In genomic region chr4:39319678-39320077, GRCh38 we compare ENCODE assay signal across 12 cellular contexts. TPM values are rescaled to one million over a fixed set of nuclear protein-coding genes. Genes with fewer than 3 reads are reported as not detected.
DNase-seq lines count a peak whose midpoint lies in the region; ATAC-seq, FAIRE-seq and TF ChIP-seq lines count a peak whose summit lies in the region.
"Had no signal": no experiment of that assay in that cellular context is flagged by ENCODE, and none has a peak within 500 bp of the region (broad histone marks: within the 10 kb centered on the region; RNA-seq: fewer than 3 reads in every experiment).

No MANE protein-coding gene starts in this region.

- no peak for ATAC-seq in K562
- ATAC-seq in HepG2, result no peak
- ATAC-seq in GM19351 (IDR thresholded peaks at IDR 0.05; ENCODE audit: unreplicated experiment), result no peak
- ATAC-seq in naive thymus-derived CD8-positive, alpha-beta T cell, result no peak
- ATAC-seq in HG03520 (IDR thresholded peaks at IDR 0.05; ENCODE audit: unreplicated experiment), result no peak

- H3K79me2 ChIP-seq in K562 (ENCODE audit: control insufficient read depth, insufficient read depth, low read length) (no peaks in the 10 kb centered on the region), HepG2 (ENCODE audit: insufficient read depth, low read length) (peaks cover 5% of the 10 kb centered on the region)

- H3K4me1 ChIP-seq in Caco-2 (peaks cover 37% of the 10 kb centered on the region), K562 (replicated peaks in 1 of 2; ENCODE audit: control insufficient read depth in 2 of 2, insufficient read depth in 2 of 2, low read length in 2 of 2) (no peaks in the 10 kb centered on the region), HepG2 (ENCODE audit: insufficient read depth, low read length) (peaks cover 33% of the 10 kb centered on the region)

- H3K27ac ChIP-seq in K562 (ENCODE audit: extremely low read depth, low read depth, low read length), result 0 out of 3 replicates have a peak overlapping the region, but pooled peaks have one; percentile 20
- H3K27ac ChIP-seq in HepG2 (ENCODE audit: extremely low read length, insufficient read depth, low read length), result no peak overlapping the region
- H3K27ac ChIP-seq: neutrophil had no signal

- no peaks in the 10 kb centered on the region for H4K20me1 ChIP-seq in K562 (replicated peaks; ENCODE audit: control insufficient read depth, insufficient read depth, low read length)
- H4K20me1 ChIP-seq in HepG2 (ENCODE audit: insufficient read depth, low read length), result no peaks in the 10 kb centered on the region

- no peak for DNase-seq in Caco-2
- peak; percentile 17 for DNase-seq in LoVo (ENCODE audit: low spot score)
- peak in 1 of 4 experiments; percentile 29 for DNase-seq in K562 (ENCODE audit: extremely low read depth in 1 of 4, low spot score in 3 of 4)
- DNase-seq in HepG2 (ENCODE audit: low spot score), result peak; percentile 38
- no peak for DNase-seq in naive thymus-derived CD8-positive, alpha-beta T cell
- no peak for DNase-seq in Ammon's horn (ENCODE audit: low spot score)
- DNase-seq: activated naive CD4-positive, alpha-beta T cell; effector memory CD4-positive, alpha-beta T cell; NCI-H1048 had no signal

- no peaks in the 10 kb centered on the region for H3K9me1 ChIP-seq in K562 (ENCODE audit: control insufficient read depth, insufficient read depth, low read length)

- TF ChIP-seq POLR2A in K562 (conservative IDR thresholded peaks at IDR 0.05), result no peak
- no peak for TF ChIP-seq POLR2A in HepG2 (IDR thresholded peaks at IDR 0.05; ENCODE audit: insufficient read depth in 1 of 2, low read depth in 2 of 2, low read length in 2 of 2)

- H3K36me3 Mint-ChIP-seq in Caco-2 (ENCODE audit: insufficient read depth, unreplicated experiment), result peaks cover 18% of the 10 kb centered on the region
- peaks cover 0 to 74% (median 10%) of the 10 kb centered on the region in 3 donors for H3K36me3 Mint-ChIP-seq in naive thymus-derived CD8-positive, alpha-beta T cell

- in situ Hi-C loops in K562 (cut with MboI) (no loop called here), HepG2 (cut with HindIII; ENCODE audit: extremely low pct_ligation_motif_present, low pct_unique_long_range_greater_than_20kb) (no loop called here)

- CTCF ChIA-PET in Caco-2 (lab: Charles Lee) (no interaction called here), K562 (lab: Yijun Ruan, JAX; ENCODE audit: low intra/inter-chr PET ratio) (no interaction called here), HepG2 (lab: Yijun Ruan, JAX; ENCODE audit: low intra/inter-chr PET ratio, low total read pairs) (no interaction called here)

- H3K4me2 ChIP-seq in K562 (ENCODE audit: insufficient read depth, low read length) (no peak overlapping the region), HepG2 (ENCODE audit: low read depth, low read length) (no peak overlapping the region)

- no peak overlapping the region for H2AFZ ChIP-seq in K562 (ENCODE audit: low read depth, low read length)
- no peak overlapping the region for H2AFZ ChIP-seq in HepG2 (ENCODE audit: low read length)

- intact Hi-C loops in Caco-2 (cut with micrococcal nuclease; ENCODE audit: unreplicated experiment), result loop anchor here (5.0 kb wide), 1 partner anchor 48 kb away; the partner anchor contains the start of gene RFC1
- intact Hi-C loops in K562 (cut with micrococcal nuclease), result no loop called here
- intact Hi-C loops in HepG2 (cut with micrococcal nuclease; ENCODE audit: unreplicated experiment), result no loop called here

- no peak for TF ChIP-seq RAD21 in K562 (CRISPR knock-in tag; conservative IDR thresholded peaks at IDR 0.05 in 1 of 2, IDR thresholded peaks at IDR 0.05 in 1 of 2)
- no peak for TF ChIP-seq RAD21 in HepG2 (CRISPR knock-in tag; IDR thresholded peaks at IDR 0.05)

- H3K9ac ChIP-seq in K562 (ENCODE audit: insufficient read depth in 1 of 2, low read depth in 2 of 2, low read length in 2 of 2), result no peak overlapping the region
- H3K9ac ChIP-seq in HepG2 (ENCODE audit: insufficient read depth, low read depth, low read length), result no peak overlapping the region

- H3K4me1 Mint-ChIP-seq in Caco-2 (ENCODE audit: low read depth, unreplicated experiment), result peaks cover 12% of the 10 kb centered on the region
- no peaks in the 10 kb centered on the region for H3K4me1 Mint-ChIP-seq in naive thymus-derived CD8-positive, alpha-beta T cell

- POLR2A ChIA-PET in Caco-2 (lab: Charles Lee) (interaction anchor here (1.0 kb wide), 1 partner anchor 139 kb away, joined by 3 read pairs; the partner anchor contains the start of genes LIAS and RPL9), K562 (lab: Yijun Ruan, JAX) (no interaction called here), HepG2 (lab: Yijun Ruan, JAX) (interaction anchor here (1.0 to 1.2 kb wide), 2 partner anchors 47 to 110 kb away, joined by 4 read pairs; no protein-coding TSS in a partner anchor)
- POLR2A ChIA-PET in naive thymus-derived CD8-positive, alpha-beta T cell (lab: Charles Lee), result no interaction called here

- TF ChIP-seq CTCF in Caco-2 (IDR thresholded peaks at IDR 0.05; ENCODE audit: insufficient read depth in 1 of 2, low read depth in 1 of 2, low read length in 1 of 2, severe bottlenecking in 1 of 2, unreplicated experiment in 1 of 2) (no peak), K562 (IDR thresholded peaks at IDR 0.05 in 2 of 3, conservative IDR thresholded peaks at IDR 0.05 in 1 of 3; ENCODE audit: insufficient read depth in 2 of 3, low read depth in 1 of 3, low read length in 3 of 3) (no peak), HepG2 (CRISPR knock-in tag; IDR thresholded peaks at IDR 0.05) (no peak)

- H3K36me3 ChIP-seq in Caco-2 (ENCODE audit: control insufficient read depth, insufficient read depth, low read length) (no peaks in the 10 kb centered on the region; the same call in 1 of the 2 replicates), K562 (ENCODE audit: control insufficient read depth, insufficient read depth, low read length) (peaks cover 73% of the 10 kb centered on the region), HepG2 (replicated peaks in 1 of 2; ENCODE audit: control insufficient read depth in 1 of 2, insufficient read depth in 2 of 2, low read length in 2 of 2) (peaks cover 9 to 59% of the 10 kb centered on the region in 2 experiments)

- H3K4me3 Mint-ChIP-seq in Caco-2 (ENCODE audit: unreplicated experiment), result no peak overlapping the region
- no peak overlapping the region for H3K4me3 Mint-ChIP-seq in naive thymus-derived CD8-positive, alpha-beta T cell

- peak; percentile 16; the same call in 1 of the 2 replicates for TF ChIP-seq EP300 in K562 (IDR thresholded peaks at IDR 0.05; ENCODE audit: low read length)
- no peak for TF ChIP-seq EP300 in HepG2 (IDR thresholded peaks at IDR 0.05; ENCODE audit: low read depth in 2 of 2, low read length in 2 of 2)
- TF ChIP-seq EP300 in HepG2 (CRISPR knock-in tag; IDR thresholded peaks at IDR 0.05; ENCODE audit: borderline replicate concordance), result no peak

- no peak overlapping the region for H3K27ac Mint-ChIP-seq in Caco-2 (ENCODE audit: unreplicated experiment)
- no peak overlapping the region for H3K27ac Mint-ChIP-seq in naive thymus-derived CD8-positive, alpha-beta T cell

- no peaks in the 10 kb centered on the region for H3K27me3 ChIP-seq in Caco-2 (replicated peaks; ENCODE audit: control insufficient read depth, insufficient read depth, low read length)
- H3K27me3 ChIP-seq in K562 (ENCODE audit: control insufficient read depth in 2 of 2, insufficient read depth in 2 of 2, low read length in 2 of 2), result no peaks in the 10 kb centered on the region
- H3K27me3 ChIP-seq in HepG2 (ENCODE audit: control insufficient read depth in 1 of 2, insufficient read depth in 2 of 2, low read length in 2 of 2), result no peaks in the 10 kb centered on the region
- H3K27me3 ChIP-seq: neutrophil had no signal

- H3K27me3 Mint-ChIP-seq in Caco-2 (ENCODE audit: insufficient read depth, unreplicated experiment), result no peaks in the 10 kb centered on the region
- H3K27me3 Mint-ChIP-seq in naive thymus-derived CD8-positive, alpha-beta T cell, result no peaks in the 10 kb centered on the region

- no peak for FAIRE-seq in K562 (lab: Jason Lieb, UNC)
- FAIRE-seq in HepG2 (lab: Jason Lieb, UNC), result no peak

- H3K4me3 ChIP-seq in Caco-2 (ENCODE audit: low read depth, low read length) (no peak overlapping the region), K562 (no peak overlapping the region), HepG2 (replicated peaks in 1 of 3; ENCODE audit: insufficient read depth in 1 of 3, low read depth in 2 of 3, low read length in 3 of 3) (no peak overlapping the region)

- TSS peak; percentile 11 for BruUV-seq in Caco-2 (replicated peaks; lab: Mats Ljungman, UMichigan)
- BruUV-seq in K562 (replicated peaks; lab: Mats Ljungman, UMichigan), result no TSS peak
- no TSS peak for BruUV-seq in HepG2 (replicated peaks; lab: Mats Ljungman, UMichigan)

- WGBS in K562 (ENCODE audit: insufficient coverage, low coverage, missing lambda C conversion rate), result 68% methylated on average over 5 of the region's 5 CpGs
- WGBS in HepG2 (ENCODE audit: low lambda C conversion rate), result 99% methylated on average over 5 of the region's 5 CpGs

- H3K9me3 Mint-ChIP-seq in Caco-2 (ENCODE audit: unreplicated experiment), result no peaks in the 10 kb centered on the region
- no peaks in the 10 kb centered on the region for H3K9me3 Mint-ChIP-seq in naive thymus-derived CD8-positive, alpha-beta T cell

- H3K9me3 ChIP-seq in Caco-2 (no peaks in the 10 kb centered on the region), K562 (replicated peaks; ENCODE audit: control insufficient read depth, insufficient read depth, low read depth, low read length) (no peaks in the 10 kb centered on the region), HepG2 (ENCODE audit: low read length) (no peaks in the 10 kb centered on the region)
- H3K9me3 ChIP-seq: neutrophil had no signal

RNA-seq across cellular contexts. Expression of gene RFC1, which starts 46.5 kb away (rescaled TPM):
- 58.8 and 63.4 TPM in 2 replicates for total RNA-seq in Caco-2 (2022)
- 21.2 and 91.2 TPM in 2 replicates for total RNA-seq in K562 (2011; cell fraction: chromatin; rRNA removed; ENCODE audit: low replicate concordance)
- total RNA-seq in K562 (2011; cell fraction: nucleolus; rRNA removed), result 13.3 and 22.0 TPM in 2 replicates
- total RNA-seq in K562 (2011; cell fraction: nucleoplasm; rRNA removed), result 26.6 and 30.7 TPM in 2 replicates
- total RNA-seq in K562 (2014; rRNA removed), result 50.9 and 76.3 TPM in 2 replicates
- total RNA-seq in K562 (2014; rRNA removed; fragmentation: Illumina TruSeq; extraction: Trizol), result 70.1 and 81.9 TPM in 2 replicates
- 71.2 and 72.5 TPM in 2 replicates for total RNA-seq in K562 (2015; rRNA removed; fragmentation: Illumina TruSeq; extraction: Trizol)
- total RNA-seq in K562 (2021), result 42.7 and 45.2 TPM in 2 replicates
- polyA plus RNA-seq in K562 (2011; rRNA removed), result 16.8 and 27.7 TPM in 2 replicates
- 12.6 and 17.7 TPM in 2 replicates for polyA plus RNA-seq in K562 (2011; cell fraction: cytosol; rRNA removed)
- 19.6 and 27.8 TPM in 2 replicates for polyA plus RNA-seq in K562 (2011; cell fraction: nucleus; rRNA removed)
- polyA plus RNA-seq in K562 (2012), result 37.2 and 40.9 TPM in 2 replicates
- polyA plus RNA-seq in K562 (2014; fragmentation: Illumina TruSeq; extraction: Trizol), result 82.4 and 85.6 TPM in 2 replicates
- 10 to 100 TPM; 25.2 to 42.3 TPM for polyA plus RNA-seq in K562 (2014; fragmentation: Nextera tagmentation; extraction: Ambion mirVana)
- polyA plus RNA-seq in K562 (2014; rRNA removed), result 38.8 and 41.3 TPM in 2 replicates
- polyA minus RNA-seq in K562 (2011; rRNA and poly(A)+ RNA removed), result 86.6 and 87.2 TPM in 2 replicates
- 29.2 and 41.1 TPM in 2 replicates for polyA minus RNA-seq in K562 (2011; cell fraction: cytosol; rRNA and poly(A)+ RNA removed)
- polyA minus RNA-seq in K562 (2011; cell fraction: nucleus; rRNA and poly(A)+ RNA removed), result 18.3 and 34.5 TPM in 2 replicates
- 78.8 and 118 TPM in 2 replicates for total RNA-seq in HepG2 (2016; rRNA removed; fragmentation: Illumina TruSeq; extraction: Trizol)
- 21.8 and 22.9 TPM in 2 replicates for total RNA-seq in HepG2 (2016; cell fraction: cytosol; rRNA removed; fragmentation: Illumina TruSeq; extraction: Trizol; ENCODE audit: low read depth)
- 76.0 and 117 TPM in 2 replicates for total RNA-seq in HepG2 (2016; cell fraction: insoluble cytoplasmic fraction; rRNA removed; fragmentation: Illumina TruSeq; extraction: Trizol)
- total RNA-seq in HepG2 (2016; cell fraction: membrane; rRNA removed; fragmentation: Illumina TruSeq; extraction: Trizol), result 29.8 and 32.6 TPM in 2 replicates
- 76.8 and 78.9 TPM in 2 replicates for total RNA-seq in HepG2 (2016; cell fraction: nucleus; rRNA removed; fragmentation: Illumina TruSeq; extraction: Trizol)
- 8.5 and 15.9 TPM in 2 replicates for polyA plus RNA-seq in HepG2 (2011; rRNA removed)
- 14.7 and 19.0 TPM in 2 replicates for polyA plus RNA-seq in HepG2 (2011; cell fraction: cytosol; rRNA removed)
- polyA plus RNA-seq in HepG2 (2011; cell fraction: nucleus; rRNA removed), result 15.3 and 15.9 TPM in 2 replicates
- 36.0 and 49.9 TPM in 2 replicates for polyA plus RNA-seq in HepG2 (2012)
- polyA plus RNA-seq in HepG2 (2016; cell fraction: cytosol; fragmentation: Illumina TruSeq; extraction: Trizol; ENCODE audit: low read depth), result 2.5 and 2.6 TPM in 2 replicates
- 97.4 and 97.7 TPM in 2 replicates for polyA plus RNA-seq in HepG2 (2016; cell fraction: insoluble cytoplasmic fraction; fragmentation: Illumina TruSeq; extraction: Trizol; ENCODE audit: low read depth)
- polyA plus RNA-seq in HepG2 (2016; cell fraction: membrane; fragmentation: Illumina TruSeq; extraction: Trizol; ENCODE audit: low read depth), result 7.6 and 11.5 TPM in 2 replicates
- 67.8 and 70.4 TPM in 2 replicates for polyA plus RNA-seq in HepG2 (2016; cell fraction: nucleus; fragmentation: Illumina TruSeq; extraction: Trizol; ENCODE audit: insufficient read depth, low read depth)
- polyA minus RNA-seq in HepG2 (2011; rRNA and poly(A)+ RNA removed; ENCODE audit: low replicate concordance), result 29.7 and 32.1 TPM in 2 replicates
- polyA minus RNA-seq in HepG2 (2011; cell fraction: cytosol; rRNA and poly(A)+ RNA removed), result 50.7 and 53.5 TPM in 2 replicates
- polyA minus RNA-seq in HepG2 (2011; cell fraction: nucleus; rRNA and poly(A)+ RNA removed), result 59.6 and 61.7 TPM in 2 replicates
- total RNA-seq in naive thymus-derived CD8-positive, alpha-beta T cell, result 10 to 100 TPM; 52.2 to 54.6 TPM
- polyA plus RNA-seq in naive thymus-derived CD8-positive, alpha-beta T cell, result 10 to 100 TPM; 26.6 to 43.2 (median 32.6) TPM

Comparison
In these comparisons a context has a peak if more than half of its experiments do, and no peak if none do; other contexts are left out.
1. DNase-seq: peak in LoVo (single experiment) and HepG2 (single experiment); none in Caco-2 (0 of 2), naive thymus-derived CD8-positive, alpha-beta T cell (0 of 10) and Ammon's horn (single experiment).
2. POLR2A ChIA-PET loops: an anchor here in Caco-2 (1.0 kb wide) and HepG2 (1.0 to 1.2 kb wide); none called in K562 and naive thymus-derived CD8-positive, alpha-beta T cell.